8 cellular contexts compared by ENCODE assay signal in genomic region chr11:102268985-102269470, GRCh38. TPM values are rescaled to one million over a fixed set of nuclear protein-coding genes. Genes with fewer than 3 reads are reported as not detected.
DNase-seq lines count a peak whose midpoint lies in the region; ATAC-seq and TF ChIP-seq lines count a peak whose summit lies in the region.

No MANE protein-coding gene starts in this region.

- no peak overlapping the region for H4K8ac ChIP-seq in trophoblast cell (ENCODE audit: low read depth, low read length)

- H3K36me3 ChIP-seq in OCI-LY3 (replicated peaks; ENCODE audit: low read depth, low read length) (no peaks in the 10 kb centered on the region), trophoblast cell (ENCODE audit: control insufficient read depth in 1 of 2, insufficient read depth in 2 of 2, low read length in 2 of 2) (no peaks in the 10 kb centered on the region)

- H3K18ac ChIP-seq in trophoblast cell (ENCODE audit: low read length) = no peak overlapping the region

- H3K27ac ChIP-seq in OCI-LY3 (ENCODE audit: low read length) (no peak overlapping the region), trophoblast cell (ENCODE audit: low read depth, low read length) (no peak overlapping the region)

- H3K14ac ChIP-seq in trophoblast cell (ENCODE audit: low read length) = no peak overlapping the region

- H2AFZ ChIP-seq in OCI-LY3 (ENCODE audit: low read depth, low read length) (peak overlapping the region; percentile 54; the same call in 1 of the 2 replicates), trophoblast cell (ENCODE audit: insufficient read depth, low read length, poor library complexity) (no peak overlapping the region)

- H2AK5ac ChIP-seq in trophoblast cell (ENCODE audit: low read length) = peak overlapping the region; percentile 41

- no peak overlapping the region for H3K23ac ChIP-seq in trophoblast cell (ENCODE audit: low read length)

- no peak overlapping the region for H2BK120ac ChIP-seq in trophoblast cell (ENCODE audit: insufficient read depth, low read length, poor library complexity)

- H3K4me1 ChIP-seq in OCI-LY3 (ENCODE audit: low read length) = peaks cover 2% of the 10 kb centered on the region; the same call in 1 of the 2 replicates
- H3K4me1 ChIP-seq in trophoblast cell (ENCODE audit: control insufficient read depth in 1 of 2, insufficient read depth in 2 of 2, low read length in 2 of 2) = peaks cover 8 to 12% of the 10 kb centered on the region in 2 experiments

- peak overlapping the region; percentile 75 for H3K4me3 ChIP-seq in OCI-LY3 (ENCODE audit: low read length)
- peak overlapping the region; percentile 0 for H3K4me3 ChIP-seq in epithelial cell of esophagus (ENCODE audit: low read length)
- H3K4me3 ChIP-seq in trophoblast cell (ENCODE audit: low read depth, low read length) = no peak overlapping the region

- DNase-seq in DMS53 (lab: John Stamatoyannopoulos, UW) (peak; percentile 62), epithelial cell of esophagus (ENCODE audit: low read depth) (peak; percentile 20), trophoblast cell (no peak), NCI-H187 (lab: John Stamatoyannopoulos, UW) (no peak), cerebellum (ENCODE audit: low spot score) (no peak), DMS 273 (lab: John Stamatoyannopoulos, UW; ENCODE audit: unreplicated experiment) (no peak)

- H3K79me1 ChIP-seq in trophoblast cell (ENCODE audit: low read length) = peaks cover 5% of the 10 kb centered on the region

- no peak for ATAC-seq in HG02678 (IDR thresholded peaks at IDR 0.05; ENCODE audit: unreplicated experiment)

- TF ChIP-seq CTCF in OCI-LY3 (IDR thresholded peaks at IDR 0.05; ENCODE audit: low read depth, low read length) = no peak; the same call in 1 of the 2 replicates
- TF ChIP-seq CTCF in epithelial cell of esophagus (IDR thresholded peaks at IDR 0.05; ENCODE audit: insufficient read depth, low read depth, low read length, missing control alignments) = no peak

- H3K9me3 ChIP-seq in OCI-LY3 (ENCODE audit: insufficient read depth, low read length) (no peaks in the 10 kb centered on the region), trophoblast cell (ENCODE audit: insufficient read depth, low read depth, low read length) (no peaks in the 10 kb centered on the region)

- H3K79me2 ChIP-seq in OCI-LY3 (ENCODE audit: low read length) = no peaks in the 10 kb centered on the region
- no peaks in the 10 kb centered on the region for H3K79me2 ChIP-seq in trophoblast cell (ENCODE audit: control insufficient read depth, insufficient read depth, low read length, poor library complexity)

- H3K4me2 ChIP-seq in OCI-LY3 (ENCODE audit: low read length) = peak overlapping the region; percentile 87
- peak overlapping the region; percentile 70 for H3K4me2 ChIP-seq in trophoblast cell (ENCODE audit: low read length)

- no peak overlapping the region for H3K4ac ChIP-seq in trophoblast cell (ENCODE audit: low read depth, low read length)

- H4K91ac ChIP-seq in trophoblast cell (ENCODE audit: low read depth, low read length) = no peak overlapping the region

- WGBS in trophoblast cell (ENCODE audit: extremely low coverage, insufficient coverage, insufficient read length) = no CpG with 5 or more reads among the region's 6 CpGs

- H3K27me3 ChIP-seq in OCI-LY3 (ENCODE audit: low read depth, low read length) (peaks cover 10% of the 10 kb centered on the region; the same call in 1 of the 2 replicates), trophoblast cell (ENCODE audit: insufficient read depth, low read length) (no peaks in the 10 kb centered on the region)

- no peak overlapping the region for H4K12ac ChIP-seq in trophoblast cell (ENCODE audit: low read depth, low read length)

- H2BK12ac ChIP-seq in trophoblast cell (ENCODE audit: low read length) = peak overlapping the region; percentile 54

- H2BK5ac ChIP-seq in trophoblast cell (ENCODE audit: low read depth, low read length, poor library complexity) = no peak overlapping the region

- H3K9ac ChIP-seq in OCI-LY3 (ENCODE audit: low read length) (peak overlapping the region; percentile 39), trophoblast cell (ENCODE audit: low read length) (no peak overlapping the region)

- no peaks in the 10 kb centered on the region for H4K20me1 ChIP-seq in OCI-LY3 (ENCODE audit: insufficient read depth, low read length)

RNA-seq across cellular contexts. Expression of gene BIRC3, which starts 48.3 kb away (rescaled TPM):
- 0.21 and 0.23 TPM in 2 replicates for polyA plus RNA-seq in trophoblast cell (2013)
- 1.1 TPM for total RNA-seq in cerebellum

Comparison
In these comparisons a context has a peak if more than half of its experiments do, and no peak if none do; other contexts are left out.
1. DNase-seq: peak in DMS53 (single experiment) and epithelial cell of esophagus (single experiment); none in trophoblast cell (0 of 2), NCI-H187 (0 of 2), cerebellum (single experiment) and DMS 273 (single experiment).